Comparison of ENCODE assay signal across 8 cellular contexts in the genomic region with DNA sequence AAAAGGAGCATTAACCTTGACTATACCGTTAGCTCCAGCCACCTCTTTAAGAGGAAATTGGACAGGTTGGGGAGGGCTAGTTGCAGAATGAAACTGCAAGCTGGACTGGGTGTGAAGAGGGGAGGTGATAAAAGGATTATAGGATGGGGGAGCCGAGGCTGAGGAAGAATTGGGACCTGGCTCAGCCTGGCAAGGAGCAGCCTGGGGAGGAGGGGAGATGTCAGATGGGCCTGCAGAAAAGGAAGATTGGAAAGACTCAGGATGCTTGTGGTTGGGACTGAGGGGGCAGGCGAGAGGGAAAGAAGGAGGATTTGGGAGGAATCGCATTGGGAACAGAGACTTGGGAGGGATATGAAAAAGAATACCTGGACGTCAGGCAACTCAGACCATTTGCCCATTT.
"Had no signal": no experiment of that assay in that cellular context is flagged by ENCODE, and none has a peak within 500 bp of the region (broad histone marks: within the 10 kb centered on the region; RNA-seq: fewer than 3 reads in every experiment).

No MANE protein-coding gene starts in this region.

- H3K4me1 ChIP-seq: HAP-1 had no signal

- H3K27ac Mint-ChIP-seq: HFFc6 had no signal

- H3K4me3 Mint-ChIP-seq: HFFc6 had no signal

- H3K4me3 ChIP-seq: GM23248, HAP-1, K562 had no signal

- H2AFZ ChIP-seq: GM23248 had no signal

- H3K9me3 ChIP-seq: HAP-1 had no signal

- H3K9ac ChIP-seq: GM23248 had no signal

- DNase-seq: GM23248, GOT3, H7, HFFc6, IMR-90 had no signal

- H3K27ac ChIP-seq: GM23248, HL-60 had no signal

- H3K36me3 ChIP-seq: HAP-1 had no signal
